ENCODE assay signal across 1 cellular context in the genomic region with DNA sequence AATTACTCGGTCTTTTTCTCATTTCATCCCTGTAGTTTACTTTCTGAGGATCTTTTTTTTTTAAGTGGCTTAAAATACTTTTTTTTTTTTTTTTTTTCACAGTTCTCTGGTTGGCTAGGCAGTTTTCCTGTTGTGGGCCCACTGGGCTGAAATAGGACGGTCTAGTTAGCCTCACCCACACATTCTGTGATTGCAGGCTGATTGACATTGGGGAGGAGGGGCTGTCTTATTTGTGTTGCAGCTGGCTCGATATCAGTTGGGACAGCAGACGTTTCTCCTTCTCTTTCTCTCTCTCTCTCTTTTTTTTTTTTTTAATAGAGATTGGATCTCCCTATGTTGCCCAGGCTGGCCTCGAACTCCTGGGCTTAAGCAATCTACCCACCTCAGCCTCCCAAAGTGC.
TF ChIP-seq lines count a peak whose summit lies in the region.

No MANE protein-coding gene starts in this region.

TF ChIP-seq in K562, 482 proteins besides CTCF, POLR2A, EP300 and RAD21:
- TF ChIP-seq, protein P1, sequence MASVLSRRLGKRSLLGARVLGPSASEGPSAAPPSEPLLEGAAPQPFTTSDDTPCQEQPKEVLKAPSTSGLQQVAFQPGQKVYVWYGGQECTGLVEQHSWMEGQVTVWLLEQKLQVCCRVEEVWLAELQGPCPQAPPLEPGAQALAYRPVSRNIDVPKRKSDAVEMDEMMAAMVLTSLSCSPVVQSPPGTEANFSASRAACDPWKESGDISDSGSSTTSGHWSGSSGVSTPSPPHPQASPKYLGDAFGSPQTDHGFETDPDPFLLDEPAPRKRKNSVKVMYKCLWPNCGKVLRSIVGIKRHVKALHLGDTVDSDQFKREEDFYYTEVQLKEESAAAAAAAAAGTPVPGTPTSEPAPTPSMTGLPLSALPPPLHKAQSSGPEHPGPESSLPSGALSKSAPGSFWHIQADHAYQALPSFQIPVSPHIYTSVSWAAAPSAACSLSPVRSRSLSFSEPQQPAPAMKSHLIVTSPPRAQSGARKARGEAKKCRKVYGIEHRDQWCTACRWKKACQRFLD (CRISPR knock-in tag; IDR thresholded peaks at IDR 0.05), result no peak
- no peak for TF ChIP-seq ZNF436 (CRISPR knock-in tag; IDR thresholded peaks at IDR 0.05)
- no peak for TF ChIP-seq CBX2 (IDR thresholded peaks at IDR 0.05; ENCODE audit: insufficient read depth, low read length, poor library complexity, severe bottlenecking)
- TF ChIP-seq, protein P2, sequence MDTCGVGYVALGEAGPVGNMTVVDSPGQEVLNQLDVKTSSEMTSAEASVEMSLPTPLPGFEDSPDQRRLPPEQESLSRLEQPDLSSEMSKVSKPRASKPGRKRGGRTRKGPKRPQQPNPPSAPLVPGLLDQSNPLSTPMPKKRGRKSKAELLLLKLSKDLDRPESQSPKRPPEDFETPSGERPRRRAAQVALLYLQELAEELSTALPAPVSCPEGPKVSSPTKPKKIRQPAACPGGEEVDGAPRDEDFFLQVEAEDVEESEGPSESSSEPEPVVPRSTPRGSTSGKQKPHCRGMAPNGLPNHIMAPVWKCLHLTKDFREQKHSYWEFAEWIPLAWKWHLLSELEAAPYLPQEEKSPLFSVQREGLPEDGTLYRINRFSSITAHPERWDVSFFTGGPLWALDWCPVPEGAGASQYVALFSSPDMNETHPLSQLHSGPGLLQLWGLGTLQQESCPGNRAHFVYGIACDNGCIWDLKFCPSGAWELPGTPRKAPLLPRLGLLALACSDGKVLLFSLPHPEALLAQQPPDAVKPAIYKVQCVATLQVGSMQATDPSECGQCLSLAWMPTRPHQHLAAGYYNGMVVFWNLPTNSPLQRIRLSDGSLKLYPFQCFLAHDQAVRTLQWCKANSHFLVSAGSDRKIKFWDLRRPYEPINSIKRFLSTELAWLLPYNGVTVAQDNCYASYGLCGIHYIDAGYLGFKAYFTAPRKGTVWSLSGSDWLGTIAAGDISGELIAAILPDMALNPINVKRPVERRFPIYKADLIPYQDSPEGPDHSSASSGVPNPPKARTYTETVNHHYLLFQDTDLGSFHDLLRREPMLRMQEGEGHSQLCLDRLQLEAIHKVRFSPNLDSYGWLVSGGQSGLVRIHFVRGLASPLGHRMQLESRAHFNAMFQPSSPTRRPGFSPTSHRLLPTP (IDR thresholded peaks at IDR 0.05; ENCODE audit: borderline replicate concordance, extremely low read depth, insufficient read length), result no peak
